ENCODE assay signal across 11 cellular contexts in genomic region chr5:179792612-179793469, GRCh38. TPM values are rescaled to one million over a fixed set of nuclear protein-coding genes. Genes with fewer than 3 reads are reported as not detected.
DNase-seq lines count a peak whose midpoint lies in the region; ATAC-seq and TF ChIP-seq lines count a peak whose summit lies in the region.
"Had no signal": no experiment of that assay in that cellular context is flagged by ENCODE, and none has a peak within 500 bp of the region (broad histone marks: within the 10 kb centered on the region; RNA-seq: fewer than 3 reads in every experiment).

No MANE protein-coding gene starts in this region.

- H3K9me3 Mint-ChIP-seq in activated T-cell treated with anti-CD3 and anti-CD28 coated beads, Interleukin-2, amount 50 U/mL, for 24 hours, result no peaks in the 10 kb centered on the region
- H3K9me3 Mint-ChIP-seq in brain, result peaks cover 0 to 2% (median 0%) of the 10 kb centered on the region in 5 experiments
- H3K9me3 Mint-ChIP-seq in naive B cell, result peaks cover 0 to 2% (median 0%) of the 10 kb centered on the region in 7 donors

- no peak for DNase-seq in activated T-cell treated with anti-CD3 and anti-CD28 coated beads, Interleukin-2, amount 50 U/mL, for 24 hours
- DNase-seq in activated T-cell treated with anti-CD3 and anti-CD28 coated beads, Interleukin-2, amount 50 U/mL, for 1 hour, result no peak
- no peak for DNase-seq in naive B cell
- peak; percentile 52 to 87 for DNase-seq in upper lobe of left lung
- DNase-seq in dedifferentiated amniotic fluid mesenchymal stem cell (ENCODE audit: extremely low spot score), result no peak
- DNase-seq in hippocampal formation (lab: John Stamatoyannopoulos, UW), result no peak
- DNase-seq: stimulated activated CD4-positive, alpha-beta T cell treated with anti-CD3 and anti-CD28 coated beads, Interleukin-1b, Interleukin-23, amount 100 ng/mL, for 48 hours had no signal

- WGBS in upper lobe of left lung, 2 donors, result 55 to 61% methylated on average over 3 to 24 of the region's 24 CpGs

- H3K4me3 ChIP-seq in upper lobe of left lung, result no peak overlapping the region
- H3K4me3 ChIP-seq: SJSA1 had no signal

- H3K27me3 Mint-ChIP-seq in activated T-cell treated with anti-CD3 and anti-CD28 coated beads, Interleukin-2, amount 50 U/mL, for 24 hours, result no peaks in the 10 kb centered on the region
- H3K27me3 Mint-ChIP-seq in brain (no peaks in the 10 kb centered on the region), naive B cell (no peaks in the 10 kb centered on the region)

- H3K36me3 Mint-ChIP-seq in activated T-cell treated with anti-CD3 and anti-CD28 coated beads, Interleukin-2, amount 50 U/mL, for 24 hours (ENCODE audit: low read depth), result peaks cover 10% of the 10 kb centered on the region
- H3K36me3 Mint-ChIP-seq in brain (peaks cover 19% of the 10 kb centered on the region), naive B cell (no peaks in the 10 kb centered on the region)

- no peak for TF ChIP-seq CTCF in brain (conservative IDR thresholded peaks at IDR 0.05)
- no peak for TF ChIP-seq CTCF in upper lobe of left lung (IDR thresholded peaks at IDR 0.05)

- peak overlapping the region; percentile 61 for H3K27ac Mint-ChIP-seq in activated T-cell treated with anti-CD3 and anti-CD28 coated beads, Interleukin-2, amount 50 U/mL, for 24 hours
- H3K27ac Mint-ChIP-seq in brain (peak overlapping the region in 3 of 5 experiments; percentile 56 to 74 (median 62)), naive B cell (peak overlapping the region in 4 of 6 donors; percentile 49 to 76 (median 73))

- peak overlapping the region; percentile 71 to 85 (median 78) for H3K27ac ChIP-seq in upper lobe of left lung
- H3K27ac ChIP-seq: SJSA1 had no signal

- H3K9me3 ChIP-seq in upper lobe of left lung, result no peaks in the 10 kb centered on the region
- H3K9me3 ChIP-seq: SJSA1 had no signal

- no peak for TF ChIP-seq EP300 in upper lobe of left lung (IDR thresholded peaks at IDR 0.05)

- TF ChIP-seq POLR2A in upper lobe of left lung (IDR thresholded peaks at IDR 0.05), result no peak

- peaks cover 30% of the 10 kb centered on the region for H3K4me1 Mint-ChIP-seq in activated T-cell treated with anti-CD3 and anti-CD28 coated beads, Interleukin-2, amount 50 U/mL, for 24 hours (ENCODE audit: low read depth)
- H3K4me1 Mint-ChIP-seq in brain (peaks cover 5% of the 10 kb centered on the region), naive B cell (peaks cover 32 to 39% (median 35%) of the 10 kb centered on the region in 3 donors)

- peaks cover 50 to 60% (median 54%) of the 10 kb centered on the region in 4 donors for H3K4me1 ChIP-seq in upper lobe of left lung

- H3K36me3 ChIP-seq in upper lobe of left lung, result peaks cover 4 to 8% (median 8%) of the 10 kb centered on the region in 4 donors

- no peak for ATAC-seq in naive B cell (ENCODE audit: low read depth in 2 of 2)
- peak in 1 of 2 donors; percentile 10 for ATAC-seq in upper lobe of left lung (ENCODE audit: low FRiP score in 2 of 2)
- ATAC-seq in HG03280 (IDR thresholded peaks at IDR 0.05; ENCODE audit: unreplicated experiment), result no peak
- ATAC-seq: left lobe of liver had no signal

- no peaks in the 10 kb centered on the region for H3K27me3 ChIP-seq in upper lobe of left lung
- H3K27me3 ChIP-seq: SJSA1 had no signal

- H3K4me3 Mint-ChIP-seq in activated T-cell treated with anti-CD3 and anti-CD28 coated beads, Interleukin-2, amount 50 U/mL, for 24 hours, result no peak overlapping the region
- H3K4me3 Mint-ChIP-seq in brain (peak overlapping the region in 2 of 5 experiments; percentile 27 to 43), naive B cell (peak overlapping the region in 5 of 8 donors; percentile 40 to 73 (median 45))

RNA-seq across cellular contexts. Expression of gene LTC4S, which starts 0.9 kb away (rescaled TPM):
- polyA plus RNA-seq in brain (ENCODE audit: insufficient read depth, low read depth, low replicate concordance) (1.9 TPM), naive B cell (ENCODE audit: low read depth in 6 of 6) (under 1 TPM in 3 of 6 donors, not detected in 3; 0.49 to 0.82 (median 0.63) TPM)
- 10 to 100 TPM in 5 of 6 donors, 1 to 10 TPM in 1; 6.7 to 33.1 (median 21.3) TPM for total RNA-seq in upper lobe of left lung

RNA-seq across cellular contexts. Expression of gene MGAT4B, which starts 13.8 kb away (rescaled TPM):
- 174 TPM for polyA plus RNA-seq in brain (ENCODE audit: insufficient read depth, low read depth, low replicate concordance)
- 10 to 100 TPM in 3 of 6 donors, 1 to 10 TPM in 3; 6.2 to 17.3 (median 9.5) TPM for polyA plus RNA-seq in naive B cell (ENCODE audit: low read depth in 6 of 6)
- total RNA-seq in upper lobe of left lung, result 100 to 1,000 TPM; 107 to 266 (median 158) TPM

RNA-seq across cellular contexts. Expression of gene SQSTM1, which starts 27.9 kb away (rescaled TPM):
- 235 TPM for polyA plus RNA-seq in brain (ENCODE audit: insufficient read depth, low read depth, low replicate concordance)
- 100 to 1,000 TPM; 177 to 246 (median 194) TPM for polyA plus RNA-seq in naive B cell (ENCODE audit: low read depth in 6 of 6)
- 100 to 1,000 TPM; 390 to 666 (median 574) TPM for total RNA-seq in upper lobe of left lung

Comparison
In these comparisons a context has a peak if more than half of its experiments do, and no peak if none do; other contexts are left out.
1. DNase-seq: peak in upper lobe of left lung (2 of 2); none in activated T-cell treated with anti-CD3 and anti-CD28 coated beads, Interleukin-2, amount 50 U/mL, for 24 hours (single experiment), activated T-cell treated with anti-CD3 and anti-CD28 coated beads, Interleukin-2, amount 50 U/mL, for 1 hour (single experiment), naive B cell (single experiment), dedifferentiated amniotic fluid mesenchymal stem cell (single experiment) and hippocampal formation (0 of 2).
2. Peak in every context shown above with its lines, with median percentiles within 50 percentile points of each other: H3K27ac Mint-ChIP-seq.